In genomic region chr2:101781730-101782426, GRCh38 we compare ENCODE assay signal across 14 cellular contexts.
A peak's percentile ranks its signal among the peaks of the same experiment; 100 is the strongest.
DNase-seq lines count a peak whose midpoint lies in the region; ATAC-seq lines count a peak whose summit lies in the region.
"Had no signal": no experiment of that assay in that cellular context is flagged by ENCODE, and none has a peak within 500 bp of the region (broad histone marks: within the 10 kb centered on the region; RNA-seq: fewer than 3 reads in every experiment).

No MANE protein-coding gene starts in this region.

- no peak overlapping the region for H3K9ac ChIP-seq in trophoblast cell (ENCODE audit: low read length)

- H3K4me2 ChIP-seq in trophoblast cell (ENCODE audit: low read length): peak overlapping the region; percentile 37

- H3K14ac ChIP-seq in trophoblast cell (ENCODE audit: low read length): no peak overlapping the region

- intact Hi-C loops in activated T-helper 1 cell treated with anti-CD3 and anti-CD28 coated beads, Interleukin-12 subunit alpha, Interleukin-12 subunit beta, Interleukin-2, Interleukin-4 antibody, amounts not matched to agents 30 ng/mL and 10 ng/mL and 1 ng/mL, durations not matched to agents 14 hours and 24 hours and 36 hours (cut with micrococcal nuclease): loop anchor here (2.0 kb wide), 1 partner anchor 45 kb away; no protein-coding TSS in a partner anchor

- ATAC-seq in HG02678 (IDR thresholded peaks at IDR 0.05; ENCODE audit: unreplicated experiment): peak; percentile 48

- no peak overlapping the region for H2BK12ac ChIP-seq in trophoblast cell (ENCODE audit: low read length)

- DNase-seq in NCI-H1436 (lab: John Stamatoyannopoulos, UW): peak; percentile 24
- DNase-seq in NCI-H1436 treated with DMSO at 0.1 percent for 48 hours (lab: John Stamatoyannopoulos, UW): no peak
- DNase-seq in activated T-helper 1 cell treated with anti-CD3 and anti-CD28 coated beads, Interleukin-12 subunit alpha, Interleukin-12 subunit beta, Interleukin-2, Interleukin-4 antibody, amounts not matched to agents 30 ng/mL and 10 ng/mL and 1 ng/mL, durations not matched to agents 14 hours and 24 hours and 36 hours (ENCODE audit: low spot score): no peak
- no peak for DNase-seq in trophoblast cell
- DNase-seq in NCI-H2227 treated with DMSO at 0.1 percent for 48 hours (lab: John Stamatoyannopoulos, UW): no peak
- DNase-seq in GM19240 (ENCODE audit: insufficient read length, low spot score): no peak
- no peak for DNase-seq in AG20443 (ENCODE audit: low spot score)
- DNase-seq: 8988T; activated CD4-positive, alpha-beta T cell treated with anti-CD3 and anti-CD28 coated beads, Interleukin-2, amount 50 U/mL, for 48 hours; Karpas-422; NCI-H774; stimulated activated CD8-positive, alpha-beta memory T cell treated with anti-CD3 and anti-CD28 coated beads, Interleukin-4, amount 100 ng/mL, for 48 hours had no signal

- H2AFZ ChIP-seq in trophoblast cell (ENCODE audit: insufficient read depth, low read length, poor library complexity): no peak overlapping the region

- peak overlapping the region; percentile 13 for H3K27ac Mint-ChIP-seq in activated T-helper 1 cell treated with anti-CD3 and anti-CD28 coated beads, Interleukin-12 subunit alpha, Interleukin-12 subunit beta, Interleukin-2, Interleukin-4 antibody, amounts not matched to agents 30 ng/mL and 10 ng/mL and 1 ng/mL, durations not matched to agents 14 hours and 24 hours and 36 hours

- H3K9me3 ChIP-seq in trophoblast cell (ENCODE audit: insufficient read depth, low read depth, low read length): no peaks in the 10 kb centered on the region
- H3K9me3 ChIP-seq: ascending aorta had no signal

- no CpG with 5 or more reads among the region's 8 CpGs for WGBS in trophoblast cell (ENCODE audit: extremely low coverage, insufficient coverage, insufficient read length)

- H3K23ac ChIP-seq in trophoblast cell (ENCODE audit: low read length): no peak overlapping the region

- no peak overlapping the region for H4K12ac ChIP-seq in trophoblast cell (ENCODE audit: low read depth, low read length)

- H3K36me3 ChIP-seq in trophoblast cell (ENCODE audit: control insufficient read depth in 1 of 2, insufficient read depth in 2 of 2, low read length in 2 of 2): no peaks in the 10 kb centered on the region
- H3K36me3 ChIP-seq: ascending aorta had no signal

- H4K8ac ChIP-seq in trophoblast cell (ENCODE audit: low read depth, low read length): no peak overlapping the region

- no peaks in the 10 kb centered on the region for H3K27me3 ChIP-seq in trophoblast cell (ENCODE audit: insufficient read depth, low read length)
- H3K27me3 ChIP-seq: ascending aorta had no signal

- H2AK5ac ChIP-seq in trophoblast cell (ENCODE audit: low read length): no peak overlapping the region

- no peak overlapping the region for H3K4me3 ChIP-seq in trophoblast cell (ENCODE audit: low read depth, low read length)
- H3K4me3 ChIP-seq: ascending aorta had no signal

- peaks cover 22% of the 10 kb centered on the region for H3K79me2 ChIP-seq in trophoblast cell (ENCODE audit: control insufficient read depth, insufficient read depth, low read length, poor library complexity)

- peaks cover 16 to 27% of the 10 kb centered on the region in 2 experiments for H3K4me1 ChIP-seq in trophoblast cell (ENCODE audit: control insufficient read depth in 1 of 2, insufficient read depth in 2 of 2, low read length in 2 of 2)

- peaks cover 10% of the 10 kb centered on the region for H3K79me1 ChIP-seq in trophoblast cell (ENCODE audit: low read length)

- H4K91ac ChIP-seq in trophoblast cell (ENCODE audit: low read depth, low read length): no peak overlapping the region

- peak overlapping the region; percentile 48 for H3K27ac ChIP-seq in trophoblast cell (ENCODE audit: low read depth, low read length)
- H3K27ac ChIP-seq: ascending aorta had no signal

- H3K4ac ChIP-seq in trophoblast cell (ENCODE audit: low read depth, low read length): peak overlapping the region; percentile 78

- no peak overlapping the region for H3K18ac ChIP-seq in trophoblast cell (ENCODE audit: low read length)

- peaks cover 58% of the 10 kb centered on the region for H3K4me1 Mint-ChIP-seq in activated T-helper 1 cell treated with anti-CD3 and anti-CD28 coated beads, Interleukin-12 subunit alpha, Interleukin-12 subunit beta, Interleukin-2, Interleukin-4 antibody, amounts not matched to agents 30 ng/mL and 10 ng/mL and 1 ng/mL, durations not matched to agents 14 hours and 24 hours and 36 hours (ENCODE audit: low read depth)

- H2BK120ac ChIP-seq in trophoblast cell (ENCODE audit: insufficient read depth, low read length, poor library complexity): no peak overlapping the region

- no peak overlapping the region for H2BK5ac ChIP-seq in trophoblast cell (ENCODE audit: low read depth, low read length, poor library complexity)

- peak overlapping the region; percentile 4 for H3K4me3 Mint-ChIP-seq in activated T-helper 1 cell treated with anti-CD3 and anti-CD28 coated beads, Interleukin-12 subunit alpha, Interleukin-12 subunit beta, Interleukin-2, Interleukin-4 antibody, amounts not matched to agents 30 ng/mL and 10 ng/mL and 1 ng/mL, durations not matched to agents 14 hours and 24 hours and 36 hours

- H3K9me3 Mint-ChIP-seq in activated T-helper 1 cell treated with anti-CD3 and anti-CD28 coated beads, Interleukin-12 subunit alpha, Interleukin-12 subunit beta, Interleukin-2, Interleukin-4 antibody, amounts not matched to agents 30 ng/mL and 10 ng/mL and 1 ng/mL, durations not matched to agents 14 hours and 24 hours and 36 hours: no peaks in the 10 kb centered on the region

- H3K36me3 Mint-ChIP-seq in activated T-helper 1 cell treated with anti-CD3 and anti-CD28 coated beads, Interleukin-12 subunit alpha, Interleukin-12 subunit beta, Interleukin-2, Interleukin-4 antibody, amounts not matched to agents 30 ng/mL and 10 ng/mL and 1 ng/mL, durations not matched to agents 14 hours and 24 hours and 36 hours (ENCODE audit: low read depth): peaks cover 10% of the 10 kb centered on the region

- no peaks in the 10 kb centered on the region for H3K27me3 Mint-ChIP-seq in activated T-helper 1 cell treated with anti-CD3 and anti-CD28 coated beads, Interleukin-12 subunit alpha, Interleukin-12 subunit beta, Interleukin-2, Interleukin-4 antibody, amounts not matched to agents 30 ng/mL and 10 ng/mL and 1 ng/mL, durations not matched to agents 14 hours and 24 hours and 36 hours (ENCODE audit: insufficient read depth)
